Comparison of ENCODE assay signal across 8 cellular contexts in genomic region chr2:128027801-128028667, GRCh38. TPM values are rescaled to one million over a fixed set of nuclear protein-coding genes. Genes with fewer than 3 reads are reported as not detected.
DNase-seq lines count a peak whose midpoint lies in the region; ATAC-seq, FAIRE-seq and TF ChIP-seq lines count a peak whose summit lies in the region.

SAP130 (minus strand) TSS chr2:128028059; CDS start chr2:128026292, 1,767 bp downstream.

- peak within 1 kb of the TSS; percentile 54 for H4K5ac ChIP-seq in H1 (ENCODE audit: insufficient read length, low read depth, low read length)

- H2BK120ac ChIP-seq in H1 (replicated peaks; ENCODE audit: low read depth, low read length) (no peak within 1 kb of the TSS), mesenchymal stem cell (ENCODE audit: low read depth, low read length) (peak within 1 kb of the TSS; percentile 71)

- H2AK5ac ChIP-seq in H1 (ENCODE audit: low read depth, low read length) (no peak within 1 kb of the TSS), mesenchymal stem cell (ENCODE audit: low read length, severe bottlenecking) (no peak within 1 kb of the TSS)

- H2BK12ac ChIP-seq in H1 (ENCODE audit: low read depth, low read length) (no peak within 1 kb of the TSS), mesenchymal stem cell (ENCODE audit: low read length in 2 of 2) (peak within 1 kb of the TSS in 1 of 2 experiments; percentile 78)

- CTCF ChIA-PET in H1 (lab: Charles Lee; ENCODE audit: partially characterized antibody) = interaction anchor here (0.6 to 2.0 kb wide), 6 partner anchors 10 to 767 kb away, joined by 3 to 8 read pairs (median 3); no protein-coding TSS in a partner anchor

- H2AFZ ChIP-seq in H1 (ENCODE audit: low read length) (peak within 1 kb of the TSS; percentile 54; the same call in 1 of the 2 replicates), mesenchymal stem cell (ENCODE audit: low read depth, low read length) (peak within 1 kb of the TSS; percentile 98)

- H2BK20ac ChIP-seq in H1 (ENCODE audit: low read length) = no peak within 1 kb of the TSS

- H3K9me3 ChIP-seq in HUES48 (ENCODE audit: control insufficient read depth, insufficient read depth, low read length) (peaks cover 11% of the 10 kb centered on the region; the same call in 1 of the 2 replicates), NT2/D1 (ENCODE audit: insufficient read depth, low read length) (peaks cover 16% of the 10 kb centered on the region), H1 (ENCODE audit: insufficient read depth in 2 of 2, low read depth in 1 of 2, low read length in 1 of 2) (peaks cover 7 to 9% of the 10 kb centered on the region in 2 experiments; a peak in 3 of 4 replicates), mesenchymal stem cell (ENCODE audit: control insufficient read depth, low read length) (peaks cover 12% of the 10 kb centered on the region)

- H3K79me1 ChIP-seq in H1 (ENCODE audit: low read depth, low read length) = no peaks in the 10 kb centered on the region; the same call in 1 of the 2 replicates
- H3K79me1 ChIP-seq in mesenchymal stem cell (replicated peaks; ENCODE audit: low read length, poor library complexity, severe bottlenecking) = peaks cover 10% of the 10 kb centered on the region

- H3K4me3 ChIP-seq in HUES48 (ENCODE audit: low read depth, low read length) (peak within 1 kb of the TSS; percentile 95), NT2/D1 (ENCODE audit: insufficient read length, low read depth) (peak within 1 kb of the TSS; percentile 88), H1 (ENCODE audit: extremely low read depth in 1 of 4, insufficient read depth in 2 of 4, low read depth in 3 of 4, low read length in 4 of 4) (peak within 1 kb of the TSS; percentile 68 to 99 (median 86)), mesenchymal stem cell (ENCODE audit: insufficient read depth in 1 of 2, low read depth in 1 of 2, low read length in 2 of 2) (peak within 1 kb of the TSS; percentile 94 to 97)

- H3K27me3 ChIP-seq in HUES48 (ENCODE audit: control insufficient read depth, insufficient read depth, low read length) (peaks cover 10% of the 10 kb centered on the region), NT2/D1 (ENCODE audit: insufficient read depth, insufficient read length) (peaks cover 35% of the 10 kb centered on the region), H1 (replicated peaks in 1 of 4; ENCODE audit: control insufficient read depth in 3 of 4, extremely low read depth in 1 of 4, insufficient read depth in 3 of 4, low read length in 3 of 4) (peaks cover 0 to 6% (median 2%) of the 10 kb centered on the region in 4 experiments; a peak in 2 of 7 replicates), mesenchymal stem cell (ENCODE audit: control insufficient read depth in 1 of 2, insufficient read depth in 1 of 2, low read length in 2 of 2) (peaks cover 0 to 3% of the 10 kb centered on the region in 2 experiments)

- peak; percentile 78 for ATAC-seq in GM21423 (IDR thresholded peaks at IDR 0.05; ENCODE audit: unreplicated experiment)

- peaks cover 6% of the 10 kb centered on the region for H3K23me2 ChIP-seq in H1 (ENCODE audit: low read depth, low read length)

- H4K91ac ChIP-seq in H1 (replicated peaks; ENCODE audit: insufficient read length, low read length) = peak within 1 kb of the TSS; percentile 81
- peak within 1 kb of the TSS; percentile 60 for H4K91ac ChIP-seq in mesenchymal stem cell (ENCODE audit: low read length)

- POLR2A ChIA-PET in H1 (lab: Charles Lee; ENCODE audit: partially characterized antibody) = interaction anchor here (0.5 to 0.8 kb wide), 4 partner anchors 10 to 171 kb away, joined by 3 to 4 read pairs (median 4); partner anchors contain the start of gene UGGT1

- peak within 1 kb of the TSS; percentile 92 for H3K27ac ChIP-seq in HUES48 (ENCODE audit: low read depth, low read length)
- peak within 1 kb of the TSS; percentile 84; the same call in 1 of the 2 replicates for H3K27ac ChIP-seq in H1 (ENCODE audit: low read depth, low read length)
- peak within 1 kb of the TSS; percentile 38 for H3K27ac ChIP-seq in mesenchymal stem cell (ENCODE audit: low read length, poor library complexity, severe bottlenecking)

- DNase-seq in D341Med (ENCODE audit: low spot score) = peak; percentile 95
- DNase-seq in NT2/D1 (ENCODE audit: low read depth, low spot score) = peak; percentile 93
- DNase-seq in activated CD8-positive, alpha-beta memory T cell treated with anti-CD3 and anti-CD28 coated beads for 48 hours (ENCODE audit: low read depth in 2 of 3, low spot score in 2 of 3) = peak; percentile 88 to 94 (median 92)
- DNase-seq in H1 (ENCODE audit: low read depth in 1 of 2, low spot score in 2 of 2) = peak; percentile 90 to 97
- DNase-seq in mesenchymal stem cell = peak; percentile 95
- DNase-seq in stimulated activated CD8-positive, alpha-beta memory T cell treated with anti-CD3 and anti-CD28 coated beads, Interleukin-12 subunit alpha, Interleukin-12 subunit beta, amount 100 ng/mL, for 24 hours (ENCODE audit: extremely low read depth) = peak; percentile 98

- no peak within 1 kb of the TSS for H3K23ac ChIP-seq in H1 (ENCODE audit: insufficient read length)
- H3K23ac ChIP-seq in mesenchymal stem cell (ENCODE audit: low read length in 2 of 2) = peak within 1 kb of the TSS in 1 of 2 experiments; percentile 78

- 1% methylated on average over 62 of the region's 106 CpGs; no CpG with 5 or more reads in 1 of the 2 experiments for WGBS in H1 (ENCODE audit: extremely low coverage in 1 of 2, insufficient coverage in 1 of 2, insufficient read length in 1 of 2, insufficient replicate concordance in 2 of 2, low coverage in 1 of 2, low lambda C conversion rate in 2 of 2, missing lambda C conversion rate in 1 of 2), 2 experiments
- under 1% methylated on average over 97 of the region's 106 CpGs for WGBS in mesenchymal stem cell

- H3K4me2 ChIP-seq in H1 (ENCODE audit: insufficient read depth in 1 of 2, low read depth in 2 of 2, low read length in 2 of 2) (peak within 1 kb of the TSS; percentile 76 to 78), mesenchymal stem cell (ENCODE audit: low read length, poor library complexity, severe bottlenecking) (peak within 1 kb of the TSS; percentile 100)

- H4K8ac ChIP-seq in H1 (ENCODE audit: extremely low read depth, insufficient read depth, low read length) (peak within 1 kb of the TSS; percentile 85), mesenchymal stem cell (ENCODE audit: low read length) (peak within 1 kb of the TSS; percentile 71)

- H3K4me1 ChIP-seq in HUES48 (ENCODE audit: control insufficient read depth, insufficient read depth, low read length) (peaks cover 10% of the 10 kb centered on the region; the same call in 1 of the 2 replicates), NT2/D1 (ENCODE audit: insufficient read depth, insufficient read length) (peaks cover 2% of the 10 kb centered on the region), H1 (replicated peaks in 1 of 4; ENCODE audit: control insufficient read depth in 3 of 4, insufficient read depth in 4 of 4, low read length in 3 of 4) (peaks cover 0 to 8% (median 4%) of the 10 kb centered on the region in 4 experiments; a peak in 5 of 7 replicates), mesenchymal stem cell (ENCODE audit: control insufficient read depth, insufficient read depth, low read depth, low read length) (peaks cover 2% of the 10 kb centered on the region)

- no peak for TF ChIP-seq EP300 in H1 (IDR thresholded peaks at IDR 0.05; ENCODE audit: borderline replicate concordance in 1 of 2, low read depth in 2 of 2, low read length in 2 of 2)

- H3K9ac ChIP-seq in HUES48 (ENCODE audit: low read depth, low read length) (peak within 1 kb of the TSS; percentile 78), NT2/D1 (ENCODE audit: insufficient read length, low read depth) (peak within 1 kb of the TSS; percentile 98), H1 (replicated peaks in 1 of 4; ENCODE audit: extremely low read depth in 1 of 4, low read depth in 3 of 4, low read length in 3 of 4) (peak within 1 kb of the TSS; percentile 79 to 98 (median 90)), mesenchymal stem cell (ENCODE audit: low read length) (peak within 1 kb of the TSS; percentile 96)

- H2BK5ac ChIP-seq in H1 (ENCODE audit: low read depth, low read length) (peak within 1 kb of the TSS; percentile 66; the same call in 1 of the 2 replicates), mesenchymal stem cell (ENCODE audit: low read depth, low read length, poor library complexity, severe bottlenecking) (no peak within 1 kb of the TSS)

- H2BK15ac ChIP-seq in H1 (ENCODE audit: low read length) (no peak within 1 kb of the TSS), mesenchymal stem cell (ENCODE audit: low read depth, poor library complexity, severe bottlenecking) (peak within 1 kb of the TSS; percentile 96)

- no peak for TF ChIP-seq RAD21 in H1 (IDR thresholded peaks at IDR 0.05 in 1 of 2, conservative IDR thresholded peaks at IDR 0.05 in 1 of 2; ENCODE audit: low read depth in 2 of 2, low read length in 2 of 2)

- TF ChIP-seq POLR2A in H1 (IDR thresholded peaks at IDR 0.05; ENCODE audit: control extremely low read depth in 1 of 2, low read depth in 2 of 2, low read length in 2 of 2) = peak; percentile 58 to 61; a peak in 2 of 3 replicates

- FAIRE-seq in H1 (lab: Jason Lieb, UNC) = no peak

- TF ChIP-seq CTCF in H1 (IDR thresholded peaks at IDR 0.05; ENCODE audit: control extremely low read depth in 1 of 3, insufficient read depth in 1 of 3, low read depth in 1 of 3, low read length in 3 of 3) = no peak

- peak within 1 kb of the TSS; percentile 46 for H3K56ac ChIP-seq in H1 (replicated peaks; ENCODE audit: insufficient read length, low read depth, low read length)

- H4K20me1 ChIP-seq in H1 (replicated peaks in 1 of 2; ENCODE audit: control insufficient read depth in 1 of 2, insufficient read depth in 2 of 2, low read length in 2 of 2) = peaks cover 0 to 5% of the 10 kb centered on the region in 2 experiments

- no peak within 1 kb of the TSS for H3K14ac ChIP-seq in H1 (ENCODE audit: insufficient read length)
- H3K14ac ChIP-seq in mesenchymal stem cell (ENCODE audit: low read length in 2 of 2) = peak within 1 kb of the TSS in 1 of 2 experiments; percentile 100

- H3K18ac ChIP-seq in H1 (ENCODE audit: extremely low read depth, low read length) (no peak within 1 kb of the TSS; the same call in none of the 2 replicates), mesenchymal stem cell (ENCODE audit: low read depth in 1 of 2, low read length in 2 of 2) (peak within 1 kb of the TSS; percentile 31 to 99)

- peaks cover 3 to 27% of the 10 kb centered on the region in 2 experiments; a peak in 3 of 4 replicates for H3K79me2 ChIP-seq in H1 (ENCODE audit: control insufficient read depth in 1 of 2, insufficient read depth in 2 of 2, low read length in 2 of 2)

- H3K36me3 ChIP-seq in HUES48 (ENCODE audit: control insufficient read depth, insufficient read depth, low read length) (peaks cover 14% of the 10 kb centered on the region), NT2/D1 (ENCODE audit: insufficient read depth, insufficient read length, low read length) (peaks cover 21% of the 10 kb centered on the region), H1 (ENCODE audit: control insufficient read depth in 2 of 4, insufficient read depth in 4 of 4, low read length in 3 of 4) (no peaks in the 10 kb centered on the region; a peak in 2 of 8 replicates), mesenchymal stem cell (ENCODE audit: control insufficient read depth in 1 of 2, insufficient read depth in 2 of 2, low read depth in 1 of 2, low read length in 2 of 2) (peaks cover 0 to 8% of the 10 kb centered on the region in 2 experiments)

- H3K4ac ChIP-seq in H1 (replicated peaks; ENCODE audit: insufficient read length, low read depth, low read length) (no peak within 1 kb of the TSS), mesenchymal stem cell (ENCODE audit: low read depth in 1 of 2, low read length in 2 of 2) (peak within 1 kb of the TSS in 1 of 2 experiments; percentile 96)

RNA-seq across cellular contexts. Expression of gene SAP130, which starts in this region (rescaled TPM):
- 49.2 and 54.3 TPM in 2 replicates for total RNA-seq in H1 (2021; fragmentation: NEBNext Ultra II Directional; extraction: Animal tissue kit (Norgen Biotek cat#: 25700))
- polyA plus RNA-seq in H1 (2011; rRNA removed) = 51.4 and 58.6 TPM in 2 replicates
- polyA plus RNA-seq in H1 (2011; cell fraction: cytosol; rRNA removed) = 15.5 TPM
- 56.9 TPM for polyA plus RNA-seq in H1 (2011; cell fraction: nucleus; rRNA removed)
- polyA plus RNA-seq in H1 (2012, experiment 1 of 2) = 32.3 to 49.0 TPM (median 45.0 TPM) in 4 replicates
- 15.9 TPM for polyA plus RNA-seq in H1 (2012, experiment 2 of 2)
- 27.9 TPM for polyA plus RNA-seq in H1 (2013, experiment 1 of 2)
- 26.5 TPM for polyA plus RNA-seq in H1 (2013, experiment 2 of 2)
- 58.7 and 68.3 TPM in 2 replicates for polyA minus RNA-seq in H1 (2011; rRNA and poly(A)+ RNA removed)
- polyA minus RNA-seq in H1 (2011; cell fraction: cytosol; rRNA and poly(A)+ RNA removed) = 28.3 TPM
- polyA minus RNA-seq in H1 (2011; cell fraction: nucleus; rRNA and poly(A)+ RNA removed) = 45.4 TPM
- polyA plus RNA-seq in mesenchymal stem cell (2013, experiment 1 of 2) = 15.6 TPM
- 15.0 TPM for polyA plus RNA-seq in mesenchymal stem cell (2013, experiment 2 of 2)

Comparison
In these comparisons a context has a peak if more than half of its experiments do, and no peak if none do; other contexts are left out.
1. Peak in every context shown above with its lines: DNase-seq, ATAC-seq, H3K4me3 ChIP-seq and H3K27ac ChIP-seq.
2. H3K27ac ChIP-seq: peak in every context shown above with its lines; median percentile 92 in HUES48; 84 in H1; 38 in mesenchymal stem cell.